ENCODE assay signal across 13 cellular contexts in genomic region chr2:173631123-173631450, GRCh38.
A peak's percentile ranks its signal among the peaks of the same experiment; 100 is the strongest.
DNase-seq lines count a peak whose midpoint lies in the region; ATAC-seq, FAIRE-seq and TF ChIP-seq lines count a peak whose summit lies in the region.
"Had no signal": no experiment of that assay in that cellular context is flagged by ENCODE, and none has a peak within 500 bp of the region (broad histone marks: within the 10 kb centered on the region; RNA-seq: fewer than 3 reads in every experiment).

No MANE protein-coding gene starts in this region.

- no peaks in the 10 kb centered on the region for H3K36me3 ChIP-seq in HEK293 (ENCODE audit: control insufficient read depth in 2 of 2, insufficient read depth in 1 of 2, low read length in 2 of 2)
- no peaks in the 10 kb centered on the region for H3K36me3 ChIP-seq in mesendoderm (ENCODE audit: control insufficient read depth, insufficient read depth, low read length)
- H3K36me3 ChIP-seq in CD4-positive, alpha-beta memory T cell (ENCODE audit: insufficient read depth, low read length): no peaks in the 10 kb centered on the region
- H3K36me3 ChIP-seq: adrenal gland, left lung had no signal

- H3K4me1 Mint-ChIP-seq in CD4-positive, alpha-beta memory T cell: no peaks in the 10 kb centered on the region

- H3K79me1 ChIP-seq in mesendoderm (ENCODE audit: low read length): no peaks in the 10 kb centered on the region

- 1% methylated on average over 5 of the region's 5 CpGs for WGBS in A549 (ENCODE audit: missing lambda C conversion rate)
- WGBS in mesendoderm (ENCODE audit: extremely low coverage, insufficient coverage, low lambda C conversion rate): no CpG with 5 or more reads among the region's 5 CpGs

- ATAC-seq in A549: peak; percentile 50 to 66; a peak in 5 of 6 replicates
- ATAC-seq: left lung had no signal

- no peak overlapping the region for H2AK5ac ChIP-seq in mesendoderm (ENCODE audit: low read length)

- no peak overlapping the region for H3K4ac ChIP-seq in mesendoderm (ENCODE audit: low read depth, low read length)

- peak overlapping the region; percentile 73 for H3K4me2 ChIP-seq in A549
- no peak overlapping the region for H3K4me2 ChIP-seq in mesendoderm (ENCODE audit: low read length)

- FAIRE-seq in A549 (lab: Jason Lieb, UNC): no peak
- FAIRE-seq: endothelial cell of umbilical vein had no signal

- no peak overlapping the region for H3K27ac Mint-ChIP-seq in CD4-positive, alpha-beta memory T cell

- intact Hi-C loops in CD4-positive, alpha-beta memory T cell (cut with micrococcal nuclease): no loop called here

- POLR2A ChIA-PET in A549 (lab: Yijun Ruan, JAX) (no interaction called here), HEK293 (lab: Yijun Ruan, JAX) (no interaction called here)
- POLR2A ChIA-PET in CD4-positive, alpha-beta memory T cell (lab: Charles Lee; ENCODE audit: partially characterized antibody): no interaction called here

- no peak overlapping the region for H3K56ac ChIP-seq in mesendoderm (ENCODE audit: low read length)

- H3K79me2 ChIP-seq in mesendoderm (ENCODE audit: control insufficient read depth, insufficient read depth, low read length): no peaks in the 10 kb centered on the region

- peak; percentile 13 to 27 for DNase-seq in A549 (ENCODE audit: low read depth in 1 of 2, low spot score in 1 of 2)
- DNase-seq in cardiac fibroblast (ENCODE audit: low read depth in 2 of 2): peak; percentile 21 to 42
- DNase-seq in mesendoderm: no peak
- DNase-seq in T1000 (lab: John Stamatoyannopoulos, UW): no peak
- DNase-seq in NCI-H1105 treated with DMSO at 0.1 percent for 48 hours (lab: John Stamatoyannopoulos, UW): no peak
- DNase-seq in hypothalamus (lab: John Stamatoyannopoulos, UW): no peak
- no peak for DNase-seq in CD4-positive, alpha-beta memory T cell
- DNase-seq: C1 segment of cervical spinal cord, left lung, NCI-H345 had no signal

- no peak overlapping the region for H4K5ac ChIP-seq in mesendoderm (ENCODE audit: low read length)

- H3K4me3 ChIP-seq in A549: no peak overlapping the region; the same call in 2 of the 3 replicates
- no peak overlapping the region for H3K4me3 ChIP-seq in HEK293 (ENCODE audit: low read depth, low read length)
- H3K4me3 ChIP-seq in cardiac fibroblast (replicated peaks in 1 of 2; ENCODE audit: low read depth in 2 of 2, low read length in 2 of 2): no peak overlapping the region
- no peak overlapping the region for H3K4me3 ChIP-seq in mesendoderm (ENCODE audit: low read length)
- no peak overlapping the region for H3K4me3 ChIP-seq in CD4-positive, alpha-beta memory T cell (ENCODE audit: low read length in 2 of 2)
- H3K4me3 ChIP-seq: adrenal gland, left lung had no signal

- no peak overlapping the region for H3K4me3 Mint-ChIP-seq in CD4-positive, alpha-beta memory T cell

- H3K4me1 ChIP-seq in A549 (peaks cover 13% of the 10 kb centered on the region; the same call in 2 of the 3 replicates), HEK293 (ENCODE audit: control insufficient read depth, insufficient read depth, low read length) (no peaks in the 10 kb centered on the region; the same call in 1 of the 2 replicates), mesendoderm (ENCODE audit: control insufficient read depth, low read depth, low read length) (no peaks in the 10 kb centered on the region)
- H3K4me1 ChIP-seq in CD4-positive, alpha-beta memory T cell (ENCODE audit: insufficient read depth, low read length): no peaks in the 10 kb centered on the region
- H3K4me1 ChIP-seq: adrenal gland, left lung had no signal

- H3K27ac ChIP-seq in A549 (peak overlapping the region; percentile 51 to 78), HEK293 (ENCODE audit: extremely low read depth, low read depth, low read length) (no peak overlapping the region), mesendoderm (ENCODE audit: low read depth, low read length) (no peak overlapping the region)
- H3K27ac ChIP-seq in CD4-positive, alpha-beta memory T cell (ENCODE audit: low read depth, low read length): no peak overlapping the region
- H3K27ac ChIP-seq: adrenal gland had no signal

- no peak for TF ChIP-seq POLR2A in A549 (IDR thresholded peaks at IDR 0.05; ENCODE audit: low read length)

- no peak overlapping the region for H2BK5ac ChIP-seq in mesendoderm (ENCODE audit: low read length)

- H3K9me3 Mint-ChIP-seq in CD4-positive, alpha-beta memory T cell: peaks cover 0 to 8% (median 0%) of the 10 kb centered on the region in 8 donors

- no peaks in the 10 kb centered on the region for H3K27me3 ChIP-seq in mesendoderm (ENCODE audit: insufficient read depth, low read length, poor library complexity)
- no peaks in the 10 kb centered on the region for H3K27me3 ChIP-seq in CD4-positive, alpha-beta memory T cell (ENCODE audit: insufficient read depth, low read length)
- H3K27me3 ChIP-seq: adrenal gland, left lung had no signal

- no peak overlapping the region for H3K9ac ChIP-seq in mesendoderm (ENCODE audit: low read length)

- no peaks in the 10 kb centered on the region for H3K36me3 Mint-ChIP-seq in CD4-positive, alpha-beta memory T cell

- H2BK15ac ChIP-seq in mesendoderm (replicated peaks; ENCODE audit: low read depth): no peak overlapping the region

- TF ChIP-seq CTCF in A549 (IDR thresholded peaks at IDR 0.05) (no peak), HEK293 (tag by site-specific recombination; IDR thresholded peaks at IDR 0.05) (no peak), cardiac fibroblast (IDR thresholded peaks at IDR 0.05; ENCODE audit: low read depth, low read length) (no peak)

- no peak overlapping the region for H4K8ac ChIP-seq in mesendoderm (ENCODE audit: low read depth, low read length)

- no peak overlapping the region for H3K23ac ChIP-seq in mesendoderm (ENCODE audit: low read length)

- CTCF ChIA-PET in A549 (lab: Yijun Ruan, JAX): no interaction called here
- CTCF ChIA-PET in HEK293 (lab: Yijun Ruan, JAX): interaction anchor here (0.6 to 0.7 kb wide), 3 partner anchors 37 to 458 kb away, joined by 3 to 6 read pairs (median 3); no protein-coding TSS in a partner anchor
- CTCF ChIA-PET in CD4-positive, alpha-beta memory T cell (lab: Charles Lee; ENCODE audit: partially characterized antibody): no interaction called here

- no peak for TF ChIP-seq RAD21 in A549 (conservative IDR thresholded peaks at IDR 0.05 in 1 of 2, IDR thresholded peaks at IDR 0.05 in 1 of 2)

- no peak for TF ChIP-seq EP300 in A549 (IDR thresholded peaks at IDR 0.05)

- no peak overlapping the region for H2BK120ac ChIP-seq in mesendoderm (ENCODE audit: low read depth, low read length)

- no peaks in the 10 kb centered on the region for H3K9me3 ChIP-seq in A549
- no peaks in the 10 kb centered on the region for H3K9me3 ChIP-seq in HEK293 (ENCODE audit: control insufficient read depth, insufficient read depth, low read depth, low read length)
- H3K9me3 ChIP-seq in CD4-positive, alpha-beta memory T cell (ENCODE audit: control insufficient read depth in 1 of 2, low read length in 2 of 2): no peaks in the 10 kb centered on the region
- H3K9me3 ChIP-seq: adrenal gland, left lung had no signal

- H3K27me3 Mint-ChIP-seq in CD4-positive, alpha-beta memory T cell: peaks cover 11 to 19% of the 10 kb centered on the region in 2 donors

- H3K18ac ChIP-seq in mesendoderm (ENCODE audit: low read length): peak overlapping the region; percentile 39

TF ChIP-seq in A549, 52 proteins besides CTCF, POLR2A, EP300 and RAD21:
- TF ChIP-seq JUNB (IDR thresholded peaks at IDR 0.05): no peak
- no peak for TF ChIP-seq HOXB5 (CRISPR knock-in tag; IDR thresholded peaks at IDR 0.05)
- no peak for TF ChIP-seq CEBPB (IDR thresholded peaks at IDR 0.05)
TF ChIP-seq in A549: peak in this region for 0.

TF ChIP-seq in HEK293, 187 proteins besides CTCF, POLR2A, EP300 and RAD21 (continues in another document):
- TF ChIP-seq ZNF280D (tag by site-specific recombination; IDR thresholded peaks at IDR 0.05) (no peak), ZBTB10 (tag by site-specific recombination; IDR thresholded peaks at IDR 0.05) (no peak), ZNF768 (tag by site-specific recombination; IDR thresholded peaks at IDR 0.05) (no peak)

Comparison
In these comparisons a context has a peak if more than half of its experiments do, and no peak if none do; other contexts are left out.
1. DNase-seq: peak in A549 (2 of 2) and cardiac fibroblast (2 of 2); none in mesendoderm (single experiment), T1000 (single experiment), NCI-H1105 treated with DMSO at 0.1 percent for 48 hours (single experiment), hypothalamus (0 of 51) and CD4-positive, alpha-beta memory T cell (0 of 5).
2. H3K27ac ChIP-seq: peak in A549 (2 of 2); none in HEK293 (single experiment), mesendoderm (single experiment) and CD4-positive, alpha-beta memory T cell (single experiment).